In the genomic region with DNA sequence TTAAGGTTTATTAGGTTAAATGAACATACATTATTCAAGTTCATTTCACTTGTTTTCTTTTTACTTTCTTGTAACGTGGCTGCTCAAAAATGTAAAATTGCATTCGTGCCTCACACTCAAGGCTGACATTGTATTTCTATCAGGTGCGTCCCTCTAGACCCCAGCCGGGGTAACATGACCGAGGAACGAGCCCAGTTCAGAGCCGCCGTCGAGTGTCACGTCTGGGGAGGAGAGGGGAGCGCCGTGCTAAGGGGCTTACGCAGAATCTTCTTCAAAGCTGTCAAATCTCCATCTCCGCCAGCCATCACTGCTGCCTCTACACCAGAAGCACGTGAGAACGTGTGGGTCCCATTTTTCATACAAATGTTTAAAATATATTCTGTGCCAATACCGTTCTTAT, we compare ENCODE assay signal across 29 cellular contexts.
DNase-seq lines count a peak whose midpoint lies in the region; TF ChIP-seq lines count a peak whose summit lies in the region.
"Had no signal": no experiment of that assay in that cellular context is flagged by ENCODE, and none has a peak within 500 bp of the region (broad histone marks: within the 10 kb centered on the region; RNA-seq: fewer than 3 reads in every experiment).

No MANE protein-coding gene starts in this region.

- H3K9me3 ChIP-seq in SJSA1 (replicated peaks) (peaks cover 31% of the 10 kb centered on the region), H9 (ENCODE audit: control insufficient read depth, low read depth, low read length) (no peaks in the 10 kb centered on the region)
- H3K9me3 ChIP-seq: A549, Caco-2 had no signal

- H2BK12ac ChIP-seq in H9 (ENCODE audit: insufficient read length, low read depth, low read length): no peak overlapping the region

- no peak overlapping the region for H3K4me3 Mint-ChIP-seq in H9
- H3K4me3 Mint-ChIP-seq: B cell; CD14-positive monocyte; CD4-positive, alpha-beta memory T cell; CD4-positive, alpha-beta T cell; CD4-positive, CD25-positive, alpha-beta regulatory T cell; CD8-positive, alpha-beta memory T cell; CD8-positive, alpha-beta T cell had no signal

- no peak overlapping the region for H2AFZ ChIP-seq in H9 (ENCODE audit: low read length)

- H3K23me2 ChIP-seq in H9 (ENCODE audit: insufficient read length, low read depth, low read length, poor library complexity, severe bottlenecking): no peaks in the 10 kb centered on the region

- H3K23ac ChIP-seq in H9 (ENCODE audit: insufficient read length, low read depth, low read length): no peak overlapping the region

- H3K79me2 ChIP-seq in H9 (ENCODE audit: insufficient read depth, low read length): no peaks in the 10 kb centered on the region

- H3K27me3 Mint-ChIP-seq in H9 (ENCODE audit: low read depth): peaks cover 13% of the 10 kb centered on the region
- H3K27me3 Mint-ChIP-seq: B cell; CD4-positive, alpha-beta T cell; CD4-positive, CD25-positive, alpha-beta regulatory T cell had no signal

- no peak overlapping the region for H2BK5ac ChIP-seq in H9 (ENCODE audit: insufficient read length, low read length)

- peaks cover 76% of the 10 kb centered on the region for H3K27me3 ChIP-seq in SJSA1 (replicated peaks)
- H3K27me3 ChIP-seq in H9 (ENCODE audit: insufficient read depth, low read length): no peaks in the 10 kb centered on the region
- H3K27me3 ChIP-seq: BE2C; BLaER1; BLaER1 treated with 17β-estradiol and CSF1 and Interleukin-3, amounts not matched to agents 10 nM and 100 nM had no signal

- no peaks in the 10 kb centered on the region for H3K4me1 Mint-ChIP-seq in H9
- H3K4me1 Mint-ChIP-seq: B cell; CD14-positive monocyte; CD4-positive, alpha-beta memory T cell; CD4-positive, CD25-positive, alpha-beta regulatory T cell; CD8-positive, alpha-beta memory T cell had no signal

- H4K20me1 ChIP-seq in H9 (ENCODE audit: control insufficient read depth, insufficient read depth, insufficient read length): no peaks in the 10 kb centered on the region
- H4K20me1 ChIP-seq: BLaER1; BLaER1 treated with 17β-estradiol and CSF1 and Interleukin-3, amounts not matched to agents 10 nM and 100 nM had no signal

- H3K36me3 Mint-ChIP-seq in H9 (ENCODE audit: insufficient read depth in 1 of 3, low read depth in 3 of 3): no peaks in the 10 kb centered on the region; a peak in 2 of 7 replicates
- H3K36me3 Mint-ChIP-seq: CD14-positive monocyte; CD4-positive, CD25-positive, alpha-beta regulatory T cell; CD8-positive, alpha-beta memory T cell; CD8-positive, alpha-beta T cell had no signal

- peaks cover under 1 to 13% of the 10 kb centered on the region in 2 experiments; a peak in 4 of 5 replicates for H3K9me3 Mint-ChIP-seq in H9

- H2AK5ac ChIP-seq in H9 (ENCODE audit: insufficient read length, low read length): no peak overlapping the region

- no peak for TF ChIP-seq CTCF in H9 (conservative IDR thresholded peaks at IDR 0.05)

- no peak overlapping the region for H3K14ac ChIP-seq in H9 (ENCODE audit: insufficient read depth, low read length)

- no peak overlapping the region for H2BK120ac ChIP-seq in H9 (ENCODE audit: low read depth, low read length, poor library complexity, severe bottlenecking)

- no peak overlapping the region for H4K5ac ChIP-seq in H9 (ENCODE audit: insufficient read length, low read depth, low read length)

- no peak overlapping the region for H3K27ac Mint-ChIP-seq in H9
- H3K27ac Mint-ChIP-seq: B cell; CD14-positive monocyte; CD4-positive, alpha-beta memory T cell; CD4-positive, alpha-beta T cell; CD4-positive, CD25-positive, alpha-beta regulatory T cell; CD8-positive, alpha-beta memory T cell; CD8-positive, alpha-beta T cell had no signal

- H3K79me1 ChIP-seq in H9 (ENCODE audit: insufficient read depth, low read depth, low read length, poor library complexity, severe bottlenecking): no peaks in the 10 kb centered on the region

- H3K36me3 ChIP-seq in SJSA1: no peaks in the 10 kb centered on the region
- H3K36me3 ChIP-seq: BLaER1; BLaER1 treated with 17β-estradiol and CSF1 and Interleukin-3, amounts not matched to agents 10 nM and 100 nM had no signal

- no peak overlapping the region for H2BK15ac ChIP-seq in H9 (ENCODE audit: low read depth, low read length)

- peak; percentile 69 to 90 for DNase-seq in SJSA1 (ENCODE audit: low read depth in 1 of 2, low spot score in 2 of 2)
- DNase-seq in H9: no peak
- DNase-seq: 8988T; ACHN; AML-193; BE2C; C1 segment of cervical spinal cord; Caco-2; Calu3; CD4-positive, alpha-beta memory T cell; CD4-positive, alpha-beta T cell; CD4-positive, CD25-positive, alpha-beta regulatory T cell; CD8-positive, alpha-beta memory T cell; CD8-positive, alpha-beta T cell; COR-L47; DMS 273 treated with DMSO at 0.1 percent for 48 hours; DMS153; DMS53; DMS79; DMS79 treated with DMSO at 0.1 percent for 48 hours; DND-41; EL had no signal

- H4K91ac ChIP-seq in H9 (ENCODE audit: insufficient read length, low read depth, low read length): no peak overlapping the region

- H3K4ac ChIP-seq in H9 (ENCODE audit: low read depth, low read length): no peak overlapping the region

- H3K4me1 ChIP-seq in SJSA1 (replicated peaks): no peaks in the 10 kb centered on the region
- H3K4me1 ChIP-seq in H9 (ENCODE audit: insufficient read depth, low read length): no peaks in the 10 kb centered on the region
- H3K4me1 ChIP-seq: A549, BLaER1, Caco-2 had no signal

- no peak overlapping the region for H2BK20ac ChIP-seq in H9 (ENCODE audit: low read depth, low read length, poor library complexity, severe bottlenecking)

- H4K8ac ChIP-seq in H9 (replicated peaks; ENCODE audit: insufficient read length, low read depth, low read length): no peak overlapping the region

- no peak overlapping the region for H3K4me2 ChIP-seq in H9 (ENCODE audit: insufficient read depth, insufficient read length, low read length)
- H3K4me2 ChIP-seq: A549; BLaER1; BLaER1 treated with 17β-estradiol and CSF1 and Interleukin-3, amounts not matched to agents 10 nM and 100 nM had no signal

- H3K27ac ChIP-seq in SJSA1 (no peak overlapping the region), H9 (ENCODE audit: insufficient read length, low read depth, low read length) (no peak overlapping the region)
- H3K27ac ChIP-seq: 22Rv1; A549; BLaER1; BLaER1 treated with 17β-estradiol and CSF1 and Interleukin-3, amounts not matched to agents 10 nM and 100 nM; C4-2B had no signal

- no peak overlapping the region for H3K56ac ChIP-seq in H9 (ENCODE audit: insufficient read length, low read depth, low read length)

- H3K4me3 ChIP-seq in SJSA1: no peak overlapping the region
- H3K4me3 ChIP-seq: A549; BLaER1; BLaER1 treated with 17β-estradiol and CSF1 and Interleukin-3, amounts not matched to agents 10 nM and 100 nM had no signal

- no peak overlapping the region for H3K18ac ChIP-seq in H9 (ENCODE audit: insufficient read length, low read depth, low read length)

- no peak overlapping the region for H3K9ac ChIP-seq in H9 (ENCODE audit: extremely low read depth, insufficient read length, low read length)
- H3K9ac ChIP-seq: BLaER1; BLaER1 treated with 17β-estradiol and CSF1 and Interleukin-3, amounts not matched to agents 10 nM and 100 nM had no signal

- H3T11ph ChIP-seq in H9 (ENCODE audit: low read length): no peak overlapping the region

- no CpG with 5 or more reads among the region's 17 CpGs for WGBS in H9 (ENCODE audit: extremely low coverage, insufficient read length, low lambda C conversion rate)
